Comparison of ENCODE assay signal across 2 cellular contexts in genomic region chr2:241770185-241770935, GRCh38.
TF ChIP-seq lines count a peak whose summit lies in the region.

No MANE protein-coding gene starts in this region.

TF ChIP-seq in WTC11, 78 proteins besides CTCF, POLR2A, EP300 and RAD21:
- TF ChIP-seq JAZF1 (CRISPR knock-in tag; IDR thresholded peaks at IDR 0.05), result no peak
- TF ChIP-seq SMAD4 (CRISPR knock-in tag; IDR thresholded peaks at IDR 0.05), result no peak
- TF ChIP-seq HMGXB4 (CRISPR knock-in tag; IDR thresholded peaks at IDR 0.05), result no peak
- TF ChIP-seq NR2C2 (CRISPR knock-in tag; IDR thresholded peaks at IDR 0.05), result no peak
- TF ChIP-seq PREB (CRISPR knock-in tag; IDR thresholded peaks at IDR 0.05; ENCODE audit: borderline replicate concordance), result no peak
- TF ChIP-seq GABPB1 (CRISPR knock-in tag; IDR thresholded peaks at IDR 0.05), result peak; percentile 87
- TF ChIP-seq ZNF423 (CRISPR knock-in tag; IDR thresholded peaks at IDR 0.05), result peak; percentile 66
- TF ChIP-seq RELA (CRISPR knock-in tag; IDR thresholded peaks at IDR 0.05; ENCODE audit: borderline replicate concordance), result no peak
- no peak for TF ChIP-seq PRDM15 (CRISPR knock-in tag; IDR thresholded peaks at IDR 0.05)
- TF ChIP-seq ZNF138 (CRISPR knock-in tag; conservative IDR thresholded peaks at IDR 0.05), result no peak
- no peak for TF ChIP-seq OVOL2 (CRISPR knock-in tag; IDR thresholded peaks at IDR 0.05; ENCODE audit: borderline replicate concordance)
- TF ChIP-seq ATF3 (CRISPR knock-in tag; conservative IDR thresholded peaks at IDR 0.05), result no peak
- no peak for TF ChIP-seq ATF1 (CRISPR knock-in tag; IDR thresholded peaks at IDR 0.05)
- no peak for TF ChIP-seq TCF7 (CRISPR knock-in tag; IDR thresholded peaks at IDR 0.05; ENCODE audit: low read depth)

TF ChIP-seq in HepG2, 621 proteins besides CTCF, POLR2A, EP300 and RAD21 (continues in another document):
- TF ChIP-seq HBP1 (CRISPR knock-in tag; IDR thresholded peaks at IDR 0.05; ENCODE audit: low read depth) (peak; percentile 97), PAF1 (CRISPR knock-in tag; IDR thresholded peaks at IDR 0.05) (peak; percentile 90), ZNF777 (CRISPR knock-in tag; IDR thresholded peaks at IDR 0.05) (peak; percentile 58; the same call in 1 of the 2 replicates), ZNF646 (CRISPR knock-in tag; IDR thresholded peaks at IDR 0.05) (peak; percentile 62; the same call in 1 of the 2 replicates), ZFP36L2 (CRISPR knock-in tag; IDR thresholded peaks at IDR 0.05) (0 out of 2 replicates have a peak, but pooled peaks have one; percentile 89), RORA (CRISPR knock-in tag; IDR thresholded peaks at IDR 0.05) (no peak), ZNF691 (CRISPR knock-in tag; IDR thresholded peaks at IDR 0.05; ENCODE audit: borderline replicate concordance, low read depth) (peak; percentile 89), EZH2 (conservative IDR thresholded peaks at IDR 0.05; ENCODE audit: low read depth, low read length) (no peak), ZBTB37 (CRISPR knock-in tag; IDR thresholded peaks at IDR 0.05) (peak; percentile 69; the same call in 1 of the 2 replicates), MYPOP (CRISPR knock-in tag; IDR thresholded peaks at IDR 0.05) (peak; percentile 45; the same call in 1 of the 2 replicates), FOXC1 (CRISPR knock-in tag; IDR thresholded peaks at IDR 0.05; ENCODE audit: borderline replicate concordance) (peak; percentile 96), ZFAT (CRISPR knock-in tag; conservative IDR thresholded peaks at IDR 0.05) (0 out of 2 replicates have a peak, but pooled peaks have one; percentile 59), MLX (CRISPR knock-in tag; IDR thresholded peaks at IDR 0.05) (peak; percentile 85), ZBTB10 (CRISPR knock-in tag; IDR thresholded peaks at IDR 0.05; ENCODE audit: borderline replicate concordance) (peak; percentile 80), SP2 (CRISPR knock-in tag; IDR thresholded peaks at IDR 0.05) (no peak; the same call in 1 of the 2 replicates), ZNF644 (CRISPR knock-in tag; IDR thresholded peaks at IDR 0.05; ENCODE audit: low read depth) (peak; percentile 75; the same call in 1 of the 2 replicates), ZNF879 (CRISPR knock-in tag; IDR thresholded peaks at IDR 0.05) (no peak; the same call in 1 of the 2 replicates), TSC22D2 (CRISPR knock-in tag; IDR thresholded peaks at IDR 0.05; ENCODE audit: borderline replicate concordance) (peak; percentile 79; the same call in 1 of the 2 replicates), ATF4 (CRISPR knock-in tag; IDR thresholded peaks at IDR 0.05) (peak in 1 of 2 experiments; percentile 76; a peak in 2 of 4 replicates), SATB2 (CRISPR knock-in tag; IDR thresholded peaks at IDR 0.05) (no peak), PPARG (CRISPR knock-in tag; conservative IDR thresholded peaks at IDR 0.05) (peak; percentile 55; the same call in 1 of the 2 replicates), WIZ (CRISPR knock-in tag; IDR thresholded peaks at IDR 0.05) (no peak; the same call in 1 of the 2 replicates), SP1 (IDR thresholded peaks at IDR 0.05) (no peak), SP1 (CRISPR knock-in tag; IDR thresholded peaks at IDR 0.05) (peak; percentile 75), HMGXB4 (CRISPR knock-in tag; IDR thresholded peaks at IDR 0.05; ENCODE audit: borderline replicate concordance in 1 of 2, low read depth in 1 of 2) (peak; percentile 85 to 99; a peak in 3 of 4 replicates), RBAK (CRISPR knock-in tag; IDR thresholded peaks at IDR 0.05) (no peak), PRDM15 (CRISPR knock-in tag; IDR thresholded peaks at IDR 0.05) (peak; percentile 51; the same call in 1 of the 2 replicates)
